ENCODE assay signal across 16 cellular contexts in genomic region chr15:51349156-51349844, GRCh38. TPM values are rescaled to one million over a fixed set of nuclear protein-coding genes. Genes with fewer than 3 reads are reported as not detected.
DNase-seq lines count a peak whose midpoint lies in the region; TF ChIP-seq lines count a peak whose summit lies in the region.
"Had no signal": no experiment of that assay in that cellular context is flagged by ENCODE, and none has a peak within 500 bp of the region (broad histone marks: within the 10 kb centered on the region; RNA-seq: fewer than 3 reads in every experiment).

No MANE protein-coding gene starts in this region.

- H3K27me3 ChIP-seq in KMS-11 (ENCODE audit: insufficient read depth, low read depth): no peaks in the 10 kb centered on the region
- no peaks in the 10 kb centered on the region for H3K27me3 ChIP-seq in osteoblast (ENCODE audit: insufficient read depth, low read length)
- no peaks in the 10 kb centered on the region for H3K27me3 ChIP-seq in ovary
- H3K27me3 ChIP-seq: sigmoid colon had no signal

- TF ChIP-seq POLR2A in ovary (IDR thresholded peaks at IDR 0.05): no peak

- intact Hi-C loops in ovary (cut with DNase I): no loop called here

- no peaks in the 10 kb centered on the region for H3K36me3 ChIP-seq in KMS-11 (ENCODE audit: insufficient read depth)
- H3K36me3 ChIP-seq in osteoblast (ENCODE audit: insufficient read depth, low read length): no peaks in the 10 kb centered on the region
- H3K36me3 ChIP-seq in ovary: no peaks in the 10 kb centered on the region
- H3K36me3 ChIP-seq: sigmoid colon, SJSA1 had no signal

- no peak overlapping the region for H3K4me3 ChIP-seq in KMS-11 (IDR thresholded peaks at IDR 0.05; ENCODE audit: insufficient read depth, low read depth, low read length)
- H3K4me3 ChIP-seq in osteoblast (ENCODE audit: insufficient read depth, low read length): peak overlapping the region; percentile 52
- H3K4me3 ChIP-seq in ovary: no peak overlapping the region
- H3K4me3 ChIP-seq: sigmoid colon, SJSA1 had no signal

- no peak for TF ChIP-seq EP300 in ovary (IDR thresholded peaks at IDR 0.05)

- DNase-seq in Ammon's horn (ENCODE audit: low spot score): peak; percentile 64
- DNase-seq in fibroblast of gingiva (ENCODE audit: low read depth): peak; percentile 89
- no peak for DNase-seq in osteoblast (ENCODE audit: insufficient read length, low spot score, missing footprints)
- no peak for DNase-seq in DMS79 (lab: John Stamatoyannopoulos, UW)
- DNase-seq in NCI-H1436 (lab: John Stamatoyannopoulos, UW): no peak
- DNase-seq in ovary: no peak
- DNase-seq in activated CD4-positive, alpha-beta T cell treated with anti-CD3 and anti-CD28 coated beads for 4 hours: no peak
- DNase-seq: activated naive CD4-positive, alpha-beta T cell treated with anti-CD3 and anti-CD28 coated beads, Interleukin-2, amount 50 U/mL, for 16 hours; left colon; sigmoid colon; stimulated activated CD4-positive, alpha-beta T cell treated with anti-CD3 and anti-CD28 coated beads, Interleukin-4, amount 100 ng/mL, for 4 hours; stimulated activated naive B cell treated with anti-CD40 and anti-IgM and Interleukin-4, amounts not matched to agents 10 μg/mL and 1 μg/mL and 100 μg/mL, for 72 hours had no signal

- no peaks in the 10 kb centered on the region for H4K20me1 ChIP-seq in KMS-11 (ENCODE audit: insufficient read depth)
- no peaks in the 10 kb centered on the region for H4K20me1 ChIP-seq in osteoblast (ENCODE audit: insufficient read depth, low read length)

- H3K9me3 ChIP-seq in osteoblast (ENCODE audit: low read depth, low read length) (no peaks in the 10 kb centered on the region), ovary (no peaks in the 10 kb centered on the region)
- H3K9me3 ChIP-seq: sigmoid colon, SJSA1 had no signal

- 25 to 34% (median 28%) methylated on average over 4 of the region's 4 CpGs for WGBS in ovary, 3 donors

- H3K9ac ChIP-seq in KMS-11: no peak overlapping the region

- H3K4me1 ChIP-seq in KMS-11 (ENCODE audit: low read depth, poor library complexity, severe bottlenecking) (peaks cover 48% of the 10 kb centered on the region), osteoblast (ENCODE audit: insufficient read depth, low read length) (peaks cover 8% of the 10 kb centered on the region), ovary (ENCODE audit: insufficient read depth) (no peaks in the 10 kb centered on the region)

- H3K27ac ChIP-seq in KMS-11: peak overlapping the region; percentile 66
- H3K27ac ChIP-seq in osteoblast (ENCODE audit: low read depth, low read length): no peak overlapping the region
- no peak overlapping the region for H3K27ac ChIP-seq in ovary
- H3K27ac ChIP-seq: SJSA1 had no signal

- TF ChIP-seq CTCF in KMS-11 (conservative IDR thresholded peaks at IDR 0.05; ENCODE audit: low read depth, low read length) (no peak), osteoblast (IDR thresholded peaks at IDR 0.05; ENCODE audit: extremely low read depth, low read depth, low read length) (no peak), ovary (IDR thresholded peaks at IDR 0.05) (no peak)

- H2AFZ ChIP-seq in KMS-11 (ENCODE audit: low read depth) (no peak overlapping the region), osteoblast (ENCODE audit: low read length) (peak overlapping the region; percentile 82)

- H3K79me2 ChIP-seq in KMS-11 (ENCODE audit: insufficient read depth, low read depth): no peaks in the 10 kb centered on the region
- no peaks in the 10 kb centered on the region for H3K79me2 ChIP-seq in osteoblast (ENCODE audit: insufficient read depth, low read length)

- H3K4me2 ChIP-seq in KMS-11 (peak overlapping the region; percentile 89), osteoblast (ENCODE audit: insufficient read depth, low read length) (peak overlapping the region; percentile 74)

RNA-seq across cellular contexts. Expression of gene GLDN, which starts 7.8 kb away (rescaled TPM):
- total RNA-seq in osteoblast: 0.59 and 1.1 TPM in 2 replicates
- total RNA-seq in ovary: 1 to 10 TPM in 4 of 7 donors, under 1 TPM in 2, not detected in 1; 0.36 to 2.5 (median 2.3) TPM
- polyA plus RNA-seq in ovary: 10 to 100 TPM in 1 of 2 donors, under 1 TPM in 1; 0.33 to 10.3 TPM

RNA-seq across cellular contexts. Expression of gene CYP19A1, which starts 10.9 kb away (rescaled TPM):
- total RNA-seq in osteoblast (2.2 and 4.4 TPM in 2 replicates), ovary (100 to 1,000 TPM in 1 of 7 donors, 10 to 100 TPM in 1, 1 to 10 TPM in 3, under 1 TPM in 2; 0.81 to 126 (median 1.3) TPM)
- polyA plus RNA-seq in ovary: 1,000 to 10,000 TPM in 1 of 2 donors, 1 to 10 TPM in 1; 1.4 to 1,570 TPM
- total RNA-seq: bronchial epithelial cell, SJSA1 had no signal
- polyA plus RNA-seq: AG04450 had no signal

Comparison
In these comparisons a context has a peak if more than half of its experiments do, and no peak if none do; other contexts are left out.
1. DNase-seq: peak in Ammon's horn (single experiment) and fibroblast of gingiva (single experiment); none in osteoblast (single experiment), DMS79 (single experiment), NCI-H1436 (single experiment), ovary (0 of 5) and activated CD4-positive, alpha-beta T cell treated with anti-CD3 and anti-CD28 coated beads for 4 hours (0 of 2).